ENCODE assay signal across 20 cellular contexts in the genomic region with DNA sequence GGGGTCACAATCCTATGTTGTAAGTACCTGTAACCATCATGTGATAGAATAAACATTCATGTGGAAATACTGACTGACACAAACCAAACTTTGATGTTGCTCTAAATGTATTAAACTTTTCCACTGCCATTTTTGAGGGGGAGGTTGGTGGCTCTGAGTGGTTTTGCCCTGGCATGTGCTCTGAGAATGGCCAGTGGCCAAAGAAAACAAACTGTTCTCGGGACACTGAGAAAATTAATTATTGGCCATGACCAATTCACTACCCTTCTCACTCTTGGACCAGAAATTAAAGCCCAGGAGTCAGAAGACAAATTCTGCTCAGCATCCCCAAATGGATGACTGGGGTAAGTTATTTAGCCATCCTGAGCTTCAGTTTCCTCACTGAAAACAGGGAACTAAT.
A peak's percentile ranks its signal among the peaks of the same experiment; 100 is the strongest.
DNase-seq lines count a peak whose midpoint lies in the region; ATAC-seq and TF ChIP-seq lines count a peak whose summit lies in the region.
"Had no signal": no experiment of that assay in that cellular context is flagged by ENCODE, and none has a peak within 500 bp of the region (broad histone marks: within the 10 kb centered on the region; RNA-seq: fewer than 3 reads in every experiment).

No MANE protein-coding gene starts in this region.

- H3K4me3 ChIP-seq in SJCRH30 = no peak overlapping the region
- H3K4me3 ChIP-seq in kidney epithelial cell (ENCODE audit: low read depth, low read length) = no peak overlapping the region
- H3K4me3 ChIP-seq: A549, GM23338 had no signal

- peaks cover 3% of the 10 kb centered on the region for H3K9me3 Mint-ChIP-seq in nephron
- H3K9me3 Mint-ChIP-seq: H9 had no signal

- DNase-seq in SJCRH30 (peak; percentile 55 to 66), kidney epithelial cell (ENCODE audit: low read depth) (peak; percentile 5), AG08396 (ENCODE audit: low spot score) (no peak), posterior vena cava (ENCODE audit: low spot score) (no peak)
- DNase-seq: 8988T; ACHN; C1 segment of cervical spinal cord; Calu3; CD4-positive, alpha-beta memory T cell; COR-L47; DMS53; DMS79 treated with DMSO at 0.1 percent for 48 hours; GF-D8; H9 had no signal

- peak overlapping the region; percentile 31; the same call in 1 of the 2 replicates for H3K27ac ChIP-seq in SJCRH30
- H3K27ac ChIP-seq: A549 had no signal

- H3K27me3 ChIP-seq in SJCRH30 = no peaks in the 10 kb centered on the region
- H3K27me3 ChIP-seq in kidney epithelial cell (ENCODE audit: control insufficient read depth, insufficient read depth, low read length) = no peaks in the 10 kb centered on the region

- peak overlapping the region; percentile 59 to 80 (median 74) for H3K27ac Mint-ChIP-seq in nephron
- H3K27ac Mint-ChIP-seq: CD4-positive, alpha-beta memory T cell; GM23338; H9 had no signal

- peaks cover 25% of the 10 kb centered on the region for H3K4me1 ChIP-seq in SJCRH30
- H3K4me1 ChIP-seq: A549 had no signal

- H3K4me3 Mint-ChIP-seq in nephron = no peak overlapping the region
- H3K4me3 Mint-ChIP-seq: CD4-positive, alpha-beta memory T cell; GM23338; H9 had no signal

- H3K36me3 ChIP-seq in SJCRH30 = no peaks in the 10 kb centered on the region
- H3K36me3 ChIP-seq in kidney epithelial cell (ENCODE audit: control insufficient read depth, insufficient read depth, low read length) = no peaks in the 10 kb centered on the region

- TF ChIP-seq CTCF in kidney epithelial cell (IDR thresholded peaks at IDR 0.05; ENCODE audit: insufficient read depth, low read length, poor library complexity, severe bottlenecking) (no peak), nephron (IDR thresholded peaks at IDR 0.05; ENCODE audit: unreplicated experiment in 3 of 3) (no peak)

- peaks cover 14% of the 10 kb centered on the region for H3K4me1 Mint-ChIP-seq in nephron
- H3K4me1 Mint-ChIP-seq: CD4-positive, alpha-beta memory T cell; GM23338; H9 had no signal

- peaks cover 19% of the 10 kb centered on the region for H3K27me3 Mint-ChIP-seq in nephron (ENCODE audit: low read depth)

- ATAC-seq in HG02852 (IDR thresholded peaks at IDR 0.05; ENCODE audit: unreplicated experiment) (no peak), HG02763 (IDR thresholded peaks at IDR 0.05; ENCODE audit: unreplicated experiment) (no peak)
- ATAC-seq: A549, GM23338, HCT116 had no signal

- intact Hi-C loops in posterior vena cava (cut with DNase I) = no loop called here

- H3K9me3 ChIP-seq in SJCRH30 (replicated peaks) = 0 out of 2 replicates have a peak, but pooled peaks cover 3% of the 10 kb centered on the region
- H3K9me3 ChIP-seq: A549 had no signal

- H3K36me3 Mint-ChIP-seq in nephron (ENCODE audit: low read depth) = no peaks in the 10 kb centered on the region
- H3K36me3 Mint-ChIP-seq: CD4-positive, alpha-beta memory T cell had no signal

Comparison
In these comparisons a context has a peak if more than half of its experiments do, and no peak if none do; other contexts are left out.
1. DNase-seq: peak in SJCRH30 (2 of 2) and kidney epithelial cell (single experiment); none in AG08396 (single experiment) and posterior vena cava (single experiment).